8 cellular contexts compared by ENCODE assay signal in genomic region chr19:9323557-9323918, GRCh38. TPM values are rescaled to one million over a fixed set of nuclear protein-coding genes. Genes with fewer than 3 reads are reported as not detected.
A peak's percentile ranks its signal among the peaks of the same experiment; 100 is the strongest.
DNase-seq lines count a peak whose midpoint lies in the region; ATAC-seq, FAIRE-seq and TF ChIP-seq lines count a peak whose summit lies in the region.

No MANE protein-coding gene starts in this region.

- peak overlapping the region; percentile 90 to 96 (median 95) for H3K4me3 Mint-ChIP-seq in CD8-positive, alpha-beta memory T cell

- peaks cover 30 to 45% (median 44%) of the 10 kb centered on the region in 3 donors for H3K4me1 Mint-ChIP-seq in CD8-positive, alpha-beta memory T cell

- intact Hi-C loops in uterus (cut with DNase I; ENCODE audit: low total_unique reads) = no loop called here

- no peaks in the 10 kb centered on the region for H3K27me3 ChIP-seq in CD8-positive, alpha-beta memory T cell (ENCODE audit: insufficient read depth, low read length, poor library complexity, severe bottlenecking)
- H3K27me3 ChIP-seq in neuron (ENCODE audit: insufficient read depth, low read length) (no peaks in the 10 kb centered on the region), uterus (no peaks in the 10 kb centered on the region)

- POLR2A ChIA-PET in CD8-positive, alpha-beta memory T cell (lab: Charles Lee) = interaction anchor here (0.7 to 1.9 kb wide), 4 partner anchors 14 to 495 kb away, joined by 3 to 14 read pairs (median 4); partner anchors contain the start of genes FBXL12, ZNF561 and ZNF699

- FAIRE-seq in frontal cortex (lab: Jason Lieb, UNC) = no peak

- peaks cover 14% of the 10 kb centered on the region for H3K9me3 ChIP-seq in CD8-positive, alpha-beta memory T cell (ENCODE audit: low read length)
- H3K9me3 ChIP-seq in neuron (ENCODE audit: low read length) = peaks cover 12% of the 10 kb centered on the region
- H3K9me3 ChIP-seq in uterus = peaks cover under 1 to 20% of the 10 kb centered on the region in 2 donors

- H3K9me3 Mint-ChIP-seq in CD8-positive, alpha-beta memory T cell = peaks cover 8 to 44% (median 31%) of the 10 kb centered on the region in 5 donors

- H3K36me3 ChIP-seq in CD8-positive, alpha-beta memory T cell (ENCODE audit: insufficient read depth, low read length) = peaks cover 3% of the 10 kb centered on the region
- peaks cover 2% of the 10 kb centered on the region for H3K36me3 ChIP-seq in neuron (ENCODE audit: insufficient read depth, low read length)
- H3K36me3 ChIP-seq in uterus = no peaks in the 10 kb centered on the region

- peak overlapping the region; percentile 83 for H3K27ac ChIP-seq in CD8-positive, alpha-beta memory T cell (ENCODE audit: low read depth, low read length)
- peak overlapping the region; percentile 90 to 91 for H3K27ac ChIP-seq in uterus

- H2AFZ ChIP-seq in neuron (ENCODE audit: low read depth, low read length) = peak overlapping the region; percentile 90

- TF ChIP-seq CTCF in uterus (IDR thresholded peaks at IDR 0.05) = no peak

- peaks cover 11 to 41% (median 30%) of the 10 kb centered on the region in 3 donors for H3K36me3 Mint-ChIP-seq in CD8-positive, alpha-beta memory T cell

- TF ChIP-seq POLR2A in uterus (IDR thresholded peaks at IDR 0.05) = no peak

- peaks cover 12% of the 10 kb centered on the region for H3K4me1 ChIP-seq in CD8-positive, alpha-beta memory T cell (ENCODE audit: insufficient read depth, low read length)
- H3K4me1 ChIP-seq in neuron (ENCODE audit: insufficient read depth, low read length) = no peaks in the 10 kb centered on the region
- peaks cover 0 to 4% of the 10 kb centered on the region in 2 donors for H3K4me1 ChIP-seq in uterus

- H3K27ac Mint-ChIP-seq in CD8-positive, alpha-beta memory T cell = peak overlapping the region; percentile 87 to 97 (median 94)

- ATAC-seq in GM19324 (IDR thresholded peaks at IDR 0.05; ENCODE audit: low FRiP score, unreplicated experiment) (peak; percentile 27), HG03439 (IDR thresholded peaks at IDR 0.05; ENCODE audit: unreplicated experiment) (peak; percentile 37)

- peak in 1 of 5 donors; percentile 52 for DNase-seq in CD8-positive, alpha-beta memory T cell
- peak; percentile 58 for DNase-seq in NCI-H748 treated with DMSO at 0.1 percent for 48 hours (lab: John Stamatoyannopoulos, UW)
- peak; percentile 19 for DNase-seq in activated gamma-delta T cell treated with anti-CD3 and anti-CD28 coated beads, Interleukin-2, amount 50 U/mL, for 16 hours (ENCODE audit: low read depth)
- peak; percentile 55 to 56 for DNase-seq in frontal cortex (ENCODE audit: low spot score in 2 of 2)
- peak; percentile 64 to 76 for DNase-seq in uterus

- peak overlapping the region; percentile 67 for H3K4me3 ChIP-seq in CD8-positive, alpha-beta memory T cell (ENCODE audit: low read length)
- H3K4me3 ChIP-seq in neuron (ENCODE audit: low read length) (peak overlapping the region; percentile 54), uterus (peak overlapping the region; percentile 77 to 90)

- CTCF ChIA-PET in CD8-positive, alpha-beta memory T cell (lab: Charles Lee) = interaction anchor here (1.0 to 1.4 kb wide), 3 partner anchors 11 to 298 kb away, joined by 3 to 20 read pairs (median 6); partner anchors contain the start of gene ZNF266

- H3K27me3 Mint-ChIP-seq in CD8-positive, alpha-beta memory T cell = peaks cover 0 to 2% of the 10 kb centered on the region in 2 donors

RNA-seq across cellular contexts. Expression of gene ZNF559, which starts 0.4 kb away (rescaled TPM):
- total RNA-seq in CD8-positive, alpha-beta memory T cell = 10 to 100 TPM; 14.2 to 17.3 TPM
- 36.2 TPM for polyA plus RNA-seq in CD8-positive, alpha-beta memory T cell
- total RNA-seq in frontal cortex (42.8 TPM), uterus (10 to 100 TPM in 3 of 4 donors, 1 to 10 TPM in 1; 5.3 to 60.1 (median 30.2) TPM)

RNA-seq across cellular contexts. Expression of gene ZNF699, which starts 13.9 kb away (rescaled TPM):
- total RNA-seq in CD8-positive, alpha-beta memory T cell = 1 to 10 TPM; 5.5 to 5.9 TPM
- 11.3 TPM for polyA plus RNA-seq in CD8-positive, alpha-beta memory T cell
- 25.3 TPM for total RNA-seq in frontal cortex
- total RNA-seq in uterus = 10 to 100 TPM in 2 of 4 donors, 1 to 10 TPM in 2; 1.8 to 34.6 (median 11.6) TPM

RNA-seq across cellular contexts. Expression of gene ZNF177, which starts 39.3 kb away (rescaled TPM):
- total RNA-seq in CD8-positive, alpha-beta memory T cell = under 1 TPM; 0.13 to 0.72 TPM
- polyA plus RNA-seq in CD8-positive, alpha-beta memory T cell = 0.63 TPM
- total RNA-seq in frontal cortex (8.2 TPM), uterus (1 to 10 TPM in 3 of 4 donors, not detected in 1; 4.4 to 8.7 (median 5.8) TPM)
